11 cellular contexts compared by ENCODE assay signal in genomic region chr9:112605518-112605917, GRCh38.
DNase-seq lines count a peak whose midpoint lies in the region; ATAC-seq and TF ChIP-seq lines count a peak whose summit lies in the region.
"Had no signal": no experiment of that assay in that cellular context is flagged by ENCODE, and none has a peak within 500 bp of the region (broad histone marks: within the 10 kb centered on the region; RNA-seq: fewer than 3 reads in every experiment).

No MANE protein-coding gene starts in this region.

- no peak overlapping the region for H3K4me3 ChIP-seq in psoas muscle
- H3K4me3 ChIP-seq: BLaER1, neural progenitor cell had no signal

- H3K27ac ChIP-seq in psoas muscle, result no peak overlapping the region
- H3K27ac ChIP-seq: BLaER1, neural progenitor cell had no signal

- in situ Hi-C loops in GM13977 (cut with MboI; ENCODE audit: low pct_unique_long_range_greater_than_20kb, low sequenced_read_pairs, unreplicated experiment), result no loop called here

- no peaks in the 10 kb centered on the region for H3K9me3 ChIP-seq in psoas muscle
- H3K9me3 ChIP-seq: BLaER1 had no signal

- no peaks in the 10 kb centered on the region for H3K36me3 ChIP-seq in psoas muscle (ENCODE audit: insufficient read depth in 1 of 2, low read depth in 1 of 2)
- H3K36me3 ChIP-seq: neural progenitor cell had no signal

- TF ChIP-seq CTCF in GM13977 (IDR thresholded peaks at IDR 0.05; ENCODE audit: extremely low read depth, insufficient read depth, missing control alignments) (no peak), psoas muscle (IDR thresholded peaks at IDR 0.05) (no peak)

- H3K27me3 ChIP-seq in psoas muscle (ENCODE audit: insufficient read depth in 3 of 3, low read length in 2 of 3), result no peaks in the 10 kb centered on the region
- H3K27me3 ChIP-seq: BLaER1, neural progenitor cell had no signal

- H3K4me1 ChIP-seq in psoas muscle, result no peaks in the 10 kb centered on the region
- H3K4me1 ChIP-seq: BLaER1 had no signal

- ATAC-seq in GM19328 (IDR thresholded peaks at IDR 0.05; ENCODE audit: unreplicated experiment), result peak; percentile 74
- ATAC-seq in HG02759 (IDR thresholded peaks at IDR 0.05; ENCODE audit: unreplicated experiment), result peak; percentile 90
- peak; percentile 91 for ATAC-seq in HG03457 (IDR thresholded peaks at IDR 0.05; ENCODE audit: unreplicated experiment)
- no peak for ATAC-seq in psoas muscle
- no peak for ATAC-seq in esophagus mucosa

- WGBS in psoas muscle, 3 donors, result 65 to 82% (median 67%) methylated on average over 1 of the region's 1 CpG

- intact Hi-C loops in psoas muscle (cut with DNase I), result no loop called here

- DNase-seq in GM13977 (ENCODE audit: low spot score), result peak; percentile 39
- DNase-seq in psoas muscle, result no peak
- DNase-seq in dedifferentiated amniotic fluid mesenchymal stem cell (ENCODE audit: extremely low spot score), result no peak
- no peak for DNase-seq in OCI-M1 (lab: John Stamatoyannopoulos, UW)
- DNase-seq: stimulated activated CD4-positive, alpha-beta T cell treated with anti-CD3 and anti-CD28 coated beads, Interleukin-15, amount 100 ng/mL, for 24 hours had no signal

Comparison
In these comparisons a context has a peak if more than half of its experiments do, and no peak if none do; other contexts are left out.
1. ATAC-seq: peak in GM19328 (single experiment), HG02759 (single experiment) and HG03457 (single experiment); none in psoas muscle (0 of 4) and esophagus mucosa (single experiment).